16 cellular contexts compared by ENCODE assay signal in the genomic region with DNA sequence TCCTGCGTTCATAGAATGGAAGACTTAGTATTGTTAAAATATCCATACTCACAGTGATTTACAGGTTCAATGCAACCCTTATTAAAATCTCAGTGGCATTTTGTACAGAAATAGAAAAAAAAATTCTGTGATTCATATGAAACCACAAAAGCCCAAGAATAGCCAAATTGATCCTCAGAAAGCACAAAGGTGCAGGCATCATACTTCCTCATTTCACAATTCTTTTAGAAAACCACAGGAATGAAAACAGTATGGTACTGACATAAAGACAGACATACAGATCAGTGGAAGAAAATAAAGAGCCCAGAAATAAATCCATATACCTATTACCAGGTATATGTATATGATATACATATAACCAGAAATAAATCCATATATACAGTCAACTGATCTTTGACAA.
DNase-seq lines count a peak whose midpoint lies in the region; ATAC-seq and TF ChIP-seq lines count a peak whose summit lies in the region.
"Had no signal": no experiment of that assay in that cellular context is flagged by ENCODE, and none has a peak within 500 bp of the region (broad histone marks: within the 10 kb centered on the region; RNA-seq: fewer than 3 reads in every experiment).

No MANE protein-coding gene starts in this region.

- H3K36me3 ChIP-seq in KMS-11 (ENCODE audit: insufficient read depth) = no peaks in the 10 kb centered on the region
- H3K36me3 ChIP-seq in upper lobe of right lung = no peaks in the 10 kb centered on the region
- H3K36me3 ChIP-seq: adrenal gland, SJCRH30, uterus had no signal

- no peaks in the 10 kb centered on the region for H3K9me3 ChIP-seq in upper lobe of right lung
- H3K9me3 ChIP-seq: adrenal gland, uterus had no signal

- H3K4me1 ChIP-seq in KMS-11 (ENCODE audit: low read depth, poor library complexity, severe bottlenecking) (peaks cover 15% of the 10 kb centered on the region), upper lobe of right lung (no peaks in the 10 kb centered on the region)
- H3K4me1 ChIP-seq: adrenal gland, uterus had no signal

- H3K9ac ChIP-seq in KMS-11 = no peak overlapping the region

- intact Hi-C loops in upper lobe of right lung (cut with DNase I) = no loop called here

- no peak for ATAC-seq in HG03135 (IDR thresholded peaks at IDR 0.05; ENCODE audit: unreplicated experiment)
- ATAC-seq in upper lobe of right lung = no peak
- ATAC-seq: activated CD4-positive, CD25-positive, alpha-beta regulatory T cell treated with anti-CD3 and anti-CD28 coated beads, Interleukin-2, amount 50 U/mL, for 24 hours had no signal

- no peak for TF ChIP-seq CTCF in KMS-11 (conservative IDR thresholded peaks at IDR 0.05; ENCODE audit: low read depth, low read length)
- no peak for TF ChIP-seq CTCF in fibroblast of pulmonary artery (IDR thresholded peaks at IDR 0.05; ENCODE audit: low read length, missing control alignments)
- TF ChIP-seq CTCF in GM13977 (IDR thresholded peaks at IDR 0.05; ENCODE audit: extremely low read depth, insufficient read depth, missing control alignments) = no peak
- TF ChIP-seq CTCF in upper lobe of right lung (IDR thresholded peaks at IDR 0.05) = no peak

- H3K4me2 ChIP-seq in KMS-11 = peak overlapping the region; percentile 43

- H2AFZ ChIP-seq in KMS-11 (ENCODE audit: low read depth) = no peak overlapping the region

- H4K20me1 ChIP-seq in KMS-11 (ENCODE audit: insufficient read depth) = no peaks in the 10 kb centered on the region

- H3K27me3 ChIP-seq in KMS-11 (ENCODE audit: insufficient read depth, low read depth) = no peaks in the 10 kb centered on the region
- no peaks in the 10 kb centered on the region for H3K27me3 ChIP-seq in upper lobe of right lung
- H3K27me3 ChIP-seq: adrenal gland, SJCRH30, uterus had no signal

- DNase-seq in AML-193 (lab: John Stamatoyannopoulos, UW) (peak; percentile 10 to 12), SKM-1 treated with dmso at 0.1 percent for 144 hours (lab: John Stamatoyannopoulos, UW; ENCODE audit: unreplicated experiment) (peak; percentile 69), fibroblast of pulmonary artery (ENCODE audit: low read depth) (peak; percentile 77), GM13977 (ENCODE audit: low spot score) (no peak), DMS79 (lab: John Stamatoyannopoulos, UW) (no peak), upper lobe of right lung (no peak)
- DNase-seq: adrenal gland, DND-41, mesendoderm, NCI-H1092 treated with DMSO at 0.1 percent for 48 hours, NCI-H510A treated with DMSO at 0.1 percent for 48 hours, uterus had no signal

- no peak overlapping the region for H3K27ac ChIP-seq in KMS-11
- no peak overlapping the region for H3K27ac ChIP-seq in upper lobe of right lung
- H3K27ac ChIP-seq: adrenal gland, SJCRH30, uterus had no signal

- H3K4me3 ChIP-seq in KMS-11 (IDR thresholded peaks at IDR 0.05; ENCODE audit: insufficient read depth, low read depth, low read length) (no peak overlapping the region), fibroblast of pulmonary artery (replicated peaks; ENCODE audit: low read depth, low read length) (no peak overlapping the region), upper lobe of right lung (no peak overlapping the region)
- H3K4me3 ChIP-seq: adrenal gland, SJCRH30, uterus had no signal

- in situ Hi-C loops in GM13977 (cut with MboI; ENCODE audit: low pct_unique_long_range_greater_than_20kb, low sequenced_read_pairs, unreplicated experiment) = no loop called here

- H3K79me2 ChIP-seq in KMS-11 (ENCODE audit: insufficient read depth, low read depth) = no peaks in the 10 kb centered on the region

Comparison
In these comparisons a context has a peak if more than half of its experiments do, and no peak if none do; other contexts are left out.
1. DNase-seq: peak in AML-193 (2 of 2), SKM-1 treated with dmso at 0.1 percent for 144 hours (single experiment) and fibroblast of pulmonary artery (single experiment); none in GM13977 (single experiment), DMS79 (single experiment) and upper lobe of right lung (single experiment).